In genomic region chr4:6476893-6477292, GRCh38 we compare ENCODE assay signal across 20 cellular contexts. TPM values are rescaled to one million over a fixed set of nuclear protein-coding genes. Genes with fewer than 3 reads are reported as not detected.
"Had no signal": no experiment of that assay in that cellular context is flagged by ENCODE, and none has a peak within 500 bp of the region (broad histone marks: within the 10 kb centered on the region; RNA-seq: fewer than 3 reads in every experiment).

No MANE protein-coding gene starts in this region.

- H3K9me3 Mint-ChIP-seq: dendritic cell treated with granulocyte-macrophage colony-stimulating factor and Interleukin-4, amounts not matched to agents 40 ng/mL and 50 ng/mL, for 4 days had no signal

- H3K27me3 ChIP-seq: thyroid gland, uterus had no signal

- H3K9me3 ChIP-seq: heart left ventricle, psoas muscle, thyroid gland, upper lobe of left lung, uterus had no signal

- H3K9ac ChIP-seq: parathyroid adenoma had no signal

- DNase-seq: heart left ventricle; hippocampal formation; kidney glomerular epithelial cell; mammary epithelial cell; naive thymus-derived CD4-positive, alpha-beta T cell; nephron progenitor cell; psoas muscle; retina; stimulated activated CD4-positive, alpha-beta T cell treated with anti-CD3 and anti-CD28 coated beads, Interleukin-12 subunit alpha, Interleukin-12 subunit beta, amount 100 ng/mL, for 4 hours; stimulated activated naive CD4-positive, alpha-beta T cell; stomach; substantia nigra; thyroid gland; upper lobe of left lung; uterus had no signal

- H3K4me3 Mint-ChIP-seq: dendritic cell treated with granulocyte-macrophage colony-stimulating factor and Interleukin-4, amounts not matched to agents 40 ng/mL and 50 ng/mL, for 4 days; naive thymus-derived CD4-positive, alpha-beta T cell; nephron progenitor cell had no signal

- H3K27ac Mint-ChIP-seq: dendritic cell treated with granulocyte-macrophage colony-stimulating factor and Interleukin-4, amounts not matched to agents 40 ng/mL and 50 ng/mL, for 4 days; naive thymus-derived CD4-positive, alpha-beta T cell; nephron progenitor cell had no signal

- H3K4me3 ChIP-seq: heart left ventricle, psoas muscle, skin epidermis, stomach, thyroid gland, upper lobe of left lung, uterus had no signal

- ATAC-seq: heart left ventricle; naive thymus-derived CD4-positive, alpha-beta T cell; psoas muscle; sciatic nerve had no signal

- H3K4me1 ChIP-seq: parathyroid adenoma, psoas muscle, thyroid gland, uterus had no signal

- H3K27ac ChIP-seq: heart left ventricle, parathyroid adenoma, psoas muscle, skin epidermis, stomach, thyroid gland, upper lobe of left lung, uterus had no signal

- H3K36me3 ChIP-seq: heart left ventricle, stomach, thyroid gland, upper lobe of left lung, uterus had no signal

RNA-seq across cellular contexts. Expression of gene PPP2R2C, which starts 4.5 kb away (rescaled TPM):
- total RNA-seq: mononuclear cell; naive thymus-derived CD4-positive, alpha-beta T cell had no signal
